1 cellular context compared by ENCODE assay signal in the genomic region with DNA sequence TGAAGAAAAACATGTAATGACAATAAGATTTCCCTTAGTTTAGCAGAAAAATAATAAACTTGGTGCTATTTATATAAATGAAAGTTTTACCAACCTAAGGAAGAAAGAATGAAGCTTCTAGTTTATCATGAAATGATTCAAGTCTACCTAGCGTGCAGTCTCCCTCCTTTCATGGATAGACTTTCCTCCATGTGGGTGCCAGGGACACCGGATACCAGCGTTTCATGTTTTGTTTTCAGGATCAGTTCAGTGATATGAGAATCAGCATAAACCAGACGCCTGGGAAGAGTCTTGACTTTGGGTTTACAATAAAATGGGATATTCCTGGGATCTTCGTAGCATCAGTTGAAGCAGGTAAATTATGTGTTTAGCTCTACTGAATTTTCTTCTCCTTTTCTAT.
TF ChIP-seq lines count a peak whose summit lies in the region.

No MANE protein-coding gene starts in this region.

TF ChIP-seq in IMR-90, 13 proteins besides CTCF, POLR2A, EP300 and RAD21:
- TF ChIP-seq MAZ (IDR thresholded peaks at IDR 0.05; ENCODE audit: borderline replicate concordance, low read depth, low read length) (no peak), SMC3 (IDR thresholded peaks at IDR 0.05; ENCODE audit: low read depth, low read length) (no peak), MAFK (IDR thresholded peaks at IDR 0.05; ENCODE audit: low read depth, low read length) (no peak), BHLHE40 (IDR thresholded peaks at IDR 0.05; ENCODE audit: low read depth, low read length) (no peak), RCOR1 (IDR thresholded peaks at IDR 0.05; ENCODE audit: insufficient replicate concordance, low read length) (no peak), RFX5 (IDR thresholded peaks at IDR 0.05; ENCODE audit: low read depth, low read length) (no peak), MXI1 (IDR thresholded peaks at IDR 0.05; ENCODE audit: borderline replicate concordance, low read depth, low read length) (no peak), NFE2L2 (IDR thresholded peaks at IDR 0.05; ENCODE audit: low read depth, low read length) (no peak)
- TF ChIP-seq, protein P1, sequence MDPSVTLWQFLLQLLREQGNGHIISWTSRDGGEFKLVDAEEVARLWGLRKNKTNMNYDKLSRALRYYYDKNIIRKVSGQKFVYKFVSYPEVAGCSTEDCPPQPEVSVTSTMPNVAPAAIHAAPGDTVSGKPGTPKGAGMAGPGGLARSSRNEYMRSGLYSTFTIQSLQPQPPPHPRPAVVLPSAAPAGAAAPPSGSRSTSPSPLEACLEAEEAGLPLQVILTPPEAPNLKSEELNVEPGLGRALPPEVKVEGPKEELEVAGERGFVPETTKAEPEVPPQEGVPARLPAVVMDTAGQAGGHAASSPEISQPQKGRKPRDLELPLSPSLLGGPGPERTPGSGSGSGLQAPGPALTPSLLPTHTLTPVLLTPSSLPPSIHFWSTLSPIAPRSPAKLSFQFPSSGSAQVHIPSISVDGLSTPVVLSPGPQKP (IDR thresholded peaks at IDR 0.05; ENCODE audit: borderline replicate concordance, low read depth, low read length), result no peak
TF ChIP-seq in IMR-90: peak in this region for 0.
